8 cellular contexts compared by ENCODE assay signal in the genomic region with DNA sequence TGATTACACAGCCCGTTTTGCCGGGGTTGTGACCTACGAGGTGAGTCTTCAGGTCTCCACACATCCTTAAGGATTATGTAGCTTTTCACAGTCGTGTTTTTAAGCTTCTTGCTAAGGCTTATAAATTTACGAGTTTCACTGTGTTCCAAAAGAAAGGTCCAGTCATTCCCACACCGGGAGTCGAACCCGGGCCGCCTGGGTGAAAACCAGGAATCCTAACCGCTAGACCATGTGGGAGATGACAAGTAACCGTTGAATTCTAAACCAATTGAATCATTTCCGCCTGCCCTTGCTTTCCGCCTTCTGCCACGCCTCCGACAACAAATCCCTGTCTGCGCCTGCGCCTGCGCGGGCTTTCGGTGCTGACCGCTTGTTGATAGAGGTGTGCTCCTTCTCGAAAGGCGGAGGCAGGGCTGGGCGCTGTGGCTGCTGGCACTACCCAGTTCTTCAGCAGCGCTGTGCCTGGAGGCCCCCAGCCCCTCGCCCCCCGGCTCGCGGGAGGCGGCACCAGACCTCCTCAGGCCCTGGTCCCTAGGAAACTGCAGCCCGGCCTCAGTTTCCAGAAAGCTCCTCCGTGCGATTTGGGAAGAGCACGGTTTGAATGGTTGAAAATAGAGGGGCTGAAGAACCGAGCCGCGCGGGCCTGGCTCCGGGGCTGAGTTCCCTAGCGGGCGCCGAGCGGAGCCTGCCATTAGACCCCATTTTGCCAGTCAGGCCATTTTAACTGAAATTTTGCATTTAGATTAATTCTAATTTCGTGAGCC.
DNase-seq lines count a peak whose midpoint lies in the region; ATAC-seq, FAIRE-seq and TF ChIP-seq lines count a peak whose summit lies in the region.

No MANE protein-coding gene starts in this region.

- peak; percentile 52 for DNase-seq in GM12892 (ENCODE audit: insufficient read length)
- peak; percentile 77 for DNase-seq in NCI-H1694 (lab: John Stamatoyannopoulos, UW)
- peak; percentile 88 for DNase-seq in T-helper 9 cell
- peak; percentile 99 for DNase-seq in astrocyte of the hippocampus (ENCODE audit: low read depth, low spot score)
- DNase-seq in hepatic stellate cell (ENCODE audit: low spot score), result peak; percentile 89
- DNase-seq in pulmonary artery endothelial cell (ENCODE audit: low read depth, low spot score), result peak; percentile 82
- DNase-seq in urothelium cell line (ENCODE audit: low spot score), result peak; percentile 97

- peak; percentile 83 for FAIRE-seq in GM12892 (lab: Jason Lieb, UNC)
- FAIRE-seq in urothelium cell line (lab: Jason Lieb, UNC), result peak; percentile 96

- peak; percentile 93 for ATAC-seq in HG02870 (IDR thresholded peaks at IDR 0.05; ENCODE audit: unreplicated experiment)

- TF ChIP-seq POLR2A in GM12892 (IDR thresholded peaks at IDR 0.05; ENCODE audit: low read depth, low read length), result peak; percentile 46; the same call in 1 of the 2 replicates

Comparison
In these comparisons a context has a peak if more than half of its experiments do, and no peak if none do; other contexts are left out.
1. Peak in every context shown above with its lines: DNase-seq and ATAC-seq.